In the genomic region with DNA sequence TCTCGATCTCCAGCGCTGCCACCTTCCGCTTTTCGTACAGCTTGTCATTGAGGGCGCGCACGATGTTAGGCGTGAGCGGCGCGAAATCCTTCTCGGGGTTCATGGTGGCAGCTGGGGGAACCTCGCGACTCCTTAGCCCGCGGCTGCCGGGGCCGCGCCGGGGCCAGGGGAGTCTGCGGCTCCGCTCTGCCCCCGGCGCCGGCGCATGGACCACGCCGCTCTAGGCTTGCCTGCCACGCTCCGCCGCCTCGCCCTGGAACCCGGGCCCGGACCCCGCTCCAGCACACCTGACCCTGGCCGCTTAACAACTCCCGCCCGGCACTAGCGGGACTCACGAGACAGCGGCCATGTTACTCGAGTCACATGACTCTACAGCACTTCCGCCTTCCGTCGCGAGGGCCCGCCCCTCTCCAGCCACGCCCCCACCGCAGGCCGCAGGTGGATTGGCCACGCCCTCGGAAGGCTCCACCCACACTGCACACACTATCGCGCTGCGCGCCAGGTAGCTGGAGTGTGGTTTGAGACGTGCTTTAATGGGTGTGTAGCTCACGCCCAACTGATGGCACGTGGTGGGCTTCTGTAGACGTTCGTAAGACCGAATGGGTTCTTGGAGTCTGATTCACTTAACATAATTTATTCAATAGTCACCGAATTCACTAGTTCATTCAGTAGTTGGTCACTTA, we compare ENCODE assay signal across 8 cellular contexts. TPM values are rescaled to one million over a fixed set of nuclear protein-coding genes. Genes with fewer than 3 reads are reported as not detected.
DNase-seq lines count a peak whose midpoint lies in the region; ATAC-seq, FAIRE-seq and TF ChIP-seq lines count a peak whose summit lies in the region.

A gene (minus strand): TSS at position 361 of the 683 bp plus-strand sequence. CDS start 258 bp downstream, at position 103.

- H3K4me3 ChIP-seq in keratinocyte (ENCODE audit: control insufficient read depth in 2 of 3, extremely low read depth in 1 of 3, insufficient read depth in 2 of 3, low read depth in 1 of 3, low read length in 3 of 3) = peak within 1 kb of the TSS; percentile 64 to 90 (median 88)

- dilution Hi-C loops in keratinocyte (cut with MboI; ENCODE audit: extremely low pct_ligation_motif_present, low sequenced_read_pairs) = no loop called here

- no peaks in the 10 kb centered on the region for H3K27me3 ChIP-seq in keratinocyte (ENCODE audit: control insufficient read depth, extremely low read depth, insufficient read depth, low read length)

- peaks cover 16% of the 10 kb centered on the region for H3K4me1 ChIP-seq in keratinocyte (ENCODE audit: control insufficient read depth, extremely low read depth, insufficient read depth, low read length)

- TF ChIP-seq CTCF in keratinocyte (optimal IDR thresholded peaks at IDR 0.05 in 1 of 3, IDR thresholded peaks at IDR 0.05 in 1 of 3, conservative IDR thresholded peaks at IDR 0.05 in 1 of 3; ENCODE audit: extremely low read depth in 1 of 3, insufficient read depth in 2 of 3, low read length in 3 of 3) = no peak

- H3K9me3 ChIP-seq in keratinocyte (ENCODE audit: control insufficient read depth, low read depth, low read length) = no peaks in the 10 kb centered on the region

- H2AFZ ChIP-seq in keratinocyte (ENCODE audit: control insufficient read depth, low read length) = peak within 1 kb of the TSS; percentile 52

- no peaks in the 10 kb centered on the region for H3K9me1 ChIP-seq in keratinocyte (ENCODE audit: control insufficient read depth, extremely low read depth, insufficient read depth, low read length)

- peak; percentile 97 for DNase-seq in AG20443 (ENCODE audit: low spot score)
- peak; percentile 79 for DNase-seq in NCI-H460 (ENCODE audit: extremely low read depth, low read depth)
- peak; percentile 99 for DNase-seq in activated CD4-positive, CD25-positive, alpha-beta regulatory T cell treated with anti-CD3 and anti-CD28 coated beads, Interleukin-2, amount 50 U/mL, for 72 hours
- peak; percentile 96 for DNase-seq in cerebellum (ENCODE audit: low spot score)
- peak; percentile 70 for DNase-seq in keratinocyte (ENCODE audit: low read depth, low spot score)
- DNase-seq in stimulated activated CD4-positive, alpha-beta T cell treated with anti-CD3 and anti-CD28 coated beads, Interleukin-15, amount 100 ng/mL, for 24 hours = peak; percentile 98

- TF ChIP-seq POLR2A in GM19099 (IDR thresholded peaks at IDR 0.05; ENCODE audit: extremely low read depth, insufficient read length, low read depth) = peak; percentile 88

- H3K9ac ChIP-seq in keratinocyte (ENCODE audit: control insufficient read depth, extremely low read depth, insufficient read depth, low read length) = peak within 1 kb of the TSS; percentile 96

- peak within 1 kb of the TSS; percentile 88 for H3K27ac ChIP-seq in keratinocyte (ENCODE audit: control insufficient read depth, insufficient read depth, low read length)

- H3K4me2 ChIP-seq in keratinocyte (ENCODE audit: control insufficient read depth, extremely low read depth, insufficient read depth, low read depth, low read length) = peak within 1 kb of the TSS; percentile 98

- no peaks in the 10 kb centered on the region for H4K20me1 ChIP-seq in keratinocyte (ENCODE audit: control insufficient read depth, extremely low read depth, insufficient read depth, low read length)

- FAIRE-seq in keratinocyte (lab: Jason Lieb, UNC) = peak; percentile 71

- H3K79me2 ChIP-seq in keratinocyte (ENCODE audit: control insufficient read depth, insufficient read depth, low read length) = peaks cover 45% of the 10 kb centered on the region

- peaks cover 1 to 6% of the 10 kb centered on the region in 2 experiments for H3K36me3 ChIP-seq in keratinocyte (ENCODE audit: control insufficient read depth in 2 of 2, extremely low read depth in 1 of 2, insufficient read depth in 2 of 2, low read length in 2 of 2)

- peak; percentile 87 for ATAC-seq in HG03378 (IDR thresholded peaks at IDR 0.05; ENCODE audit: unreplicated experiment)

RNA-seq across cellular contexts. Expression of the gene that starts here (rescaled TPM):
- total RNA-seq in NCI-H460 (2014; rRNA removed; shearing (Covaris generic)) = 29.8 and 35.2 TPM in 2 replicates
- polyA plus RNA-seq in NCI-H460 (2014; cell fraction: nucleus; rRNA removed) = 32.2 and 42.6 TPM in 2 replicates
- 22.9 TPM for total RNA-seq in cerebellum
- 15.9 to 26.4 TPM (median 20.0 TPM) in 3 replicates for polyA plus RNA-seq in keratinocyte
- polyA plus RNA-seq in keratinocyte (2011; ENCODE audit: low read depth) = 9.5 TPM
- 20.2 and 30.3 TPM in 2 replicates for polyA plus RNA-seq in keratinocyte (2011; cell fraction: cytosol; rRNA removed)
- 24.5 and 33.5 TPM in 2 replicates for polyA plus RNA-seq in keratinocyte (2011; cell fraction: nucleus; rRNA removed)
- polyA plus RNA-seq in keratinocyte (2012; ENCODE audit: low replicate concordance) = 26.2 and 28.8 TPM in 2 replicates
- 31.6 to 58.4 TPM (median 32.4 TPM) in 3 replicates for polyA minus RNA-seq in keratinocyte
- 29.4 TPM for polyA minus RNA-seq in keratinocyte (2011; cell fraction: cytosol; rRNA and poly(A)+ RNA removed)
- polyA minus RNA-seq in keratinocyte (2011; cell fraction: nucleus; rRNA and poly(A)+ RNA removed) = 29.8 and 32.3 TPM in 2 replicates

Comparison
In these comparisons a context has a peak if more than half of its experiments do, and no peak if none do; other contexts are left out.
1. Peak in every context shown above with its lines: DNase-seq, ATAC-seq, H3K4me3 ChIP-seq and H3K27ac ChIP-seq.